15 cellular contexts compared by ENCODE assay signal in genomic region chr14:76985021-76985420, GRCh38. TPM values are rescaled to one million over a fixed set of nuclear protein-coding genes. Genes with fewer than 3 reads are reported as not detected.
DNase-seq lines count a peak whose midpoint lies in the region; ATAC-seq and TF ChIP-seq lines count a peak whose summit lies in the region.
"Had no signal": no experiment of that assay in that cellular context is flagged by ENCODE, and none has a peak within 500 bp of the region (broad histone marks: within the 10 kb centered on the region; RNA-seq: fewer than 3 reads in every experiment).

No MANE protein-coding gene starts in this region.

- peaks cover 31 to 53% (median 44%) of the 10 kb centered on the region in 10 experiments for H3K4me1 ChIP-seq in BLaER1 treated with 17β-estradiol and CSF1 and Interleukin-3, amounts not matched to agents 10 nM and 100 nM
- H3K4me1 ChIP-seq: uterus had no signal

- H3K4me3 ChIP-seq in BLaER1 treated with 17β-estradiol and CSF1 and Interleukin-3, amounts not matched to agents 10 nM and 100 nM: no peak overlapping the region
- no peak overlapping the region for H3K4me3 ChIP-seq in foreskin fibroblast (ENCODE audit: low read depth in 1 of 2, low read length in 2 of 2)
- H3K4me3 ChIP-seq: K562, skin epidermis, uterus had no signal

- H3K27me3 Mint-ChIP-seq in osteocyte (ENCODE audit: unreplicated experiment): no peaks in the 10 kb centered on the region
- H3K27me3 Mint-ChIP-seq: activated B cell treated with CpG ODN at 0.5 μM for 24 hours had no signal

- H3K27ac ChIP-seq in BLaER1 treated with 17β-estradiol and CSF1 and Interleukin-3, amounts not matched to agents 10 nM and 100 nM: no peak overlapping the region; a peak in 1 of 22 replicates
- H3K27ac ChIP-seq: neutrophil, uterus had no signal

- H3K27ac Mint-ChIP-seq in osteocyte (ENCODE audit: unreplicated experiment): peak overlapping the region; percentile 92
- H3K27ac Mint-ChIP-seq: activated B cell treated with CpG ODN at 0.5 μM for 24 hours had no signal

- H3K9me3 Mint-ChIP-seq in osteocyte (ENCODE audit: unreplicated experiment): peaks cover 7% of the 10 kb centered on the region

- H3K9ac ChIP-seq in BLaER1 treated with 17β-estradiol and CSF1 and Interleukin-3, amounts not matched to agents 10 nM and 100 nM: peak overlapping the region in 4 of 11 experiments; percentile 19 to 39 (median 26); a peak in 4 of 22 replicates

- no peak for ATAC-seq in GM19328 (IDR thresholded peaks at IDR 0.05; ENCODE audit: unreplicated experiment)

- H3K4me1 Mint-ChIP-seq in osteocyte (ENCODE audit: unreplicated experiment): peaks cover 36% of the 10 kb centered on the region

- H3K27me3 ChIP-seq in BLaER1 treated with 17β-estradiol and CSF1 and Interleukin-3, amounts not matched to agents 10 nM and 100 nM: no peaks in the 10 kb centered on the region
- H3K27me3 ChIP-seq: neutrophil, uterus had no signal

- H3K36me3 ChIP-seq in BLaER1 treated with 17β-estradiol and CSF1 and Interleukin-3, amounts not matched to agents 10 nM and 100 nM: peaks cover 0 to 9% (median 0%) of the 10 kb centered on the region in 11 experiments; a peak in 2 of 22 replicates
- H3K36me3 ChIP-seq: neutrophil, uterus had no signal

- no peaks in the 10 kb centered on the region for H3K36me3 Mint-ChIP-seq in osteocyte (ENCODE audit: unreplicated experiment)

- DNase-seq in RPMI7951 (ENCODE audit: low read depth): peak; percentile 93
- DNase-seq in foreskin fibroblast: peak; percentile 76 to 91
- peak; percentile 93 for DNase-seq in osteocyte (ENCODE audit: extremely low spot score, unreplicated experiment)
- no peak for DNase-seq in medulla oblongata (ENCODE audit: extremely low spot score)
- no peak for DNase-seq in stimulated activated CD4-positive, alpha-beta T cell treated with anti-CD3 and anti-CD28 coated beads, Interleukin-12 subunit alpha, Interleukin-12 subunit beta, amount 100 ng/mL, for 4 hours
- DNase-seq in NCI-H1417 treated with DMSO at 0.1 percent for 48 hours (lab: John Stamatoyannopoulos, UW): no peak
- DNase-seq: activated B cell treated with CpG ODN at 0.5 μM for 24 hours; NCI-H774; stimulated activated naive CD4-positive, alpha-beta T cell treated with Interleukin-2 at 50 U/mL for 16 hours; uterus had no signal

- no peak overlapping the region for H3K4me3 Mint-ChIP-seq in osteocyte (ENCODE audit: unreplicated experiment)
- H3K4me3 Mint-ChIP-seq: activated B cell treated with CpG ODN at 0.5 μM for 24 hours had no signal

- H3K9me3 ChIP-seq in BLaER1 treated with 17β-estradiol and CSF1 and Interleukin-3, amounts not matched to agents 10 nM and 100 nM (replicated peaks in 1 of 11): peaks cover 15 to 26% (median 23%) of the 10 kb centered on the region in 11 experiments
- H3K9me3 ChIP-seq: neutrophil, uterus had no signal

- H3K4me2 ChIP-seq in BLaER1 treated with 17β-estradiol and CSF1 and Interleukin-3, amounts not matched to agents 10 nM and 100 nM: peak overlapping the region; percentile 57 to 87 (median 78)

- TF ChIP-seq CTCF in foreskin fibroblast (IDR thresholded peaks at IDR 0.05; ENCODE audit: low read depth, low read length) (no peak), osteocyte (IDR thresholded peaks at IDR 0.05) (no peak)

- no peaks in the 10 kb centered on the region for H4K20me1 ChIP-seq in BLaER1 treated with 17β-estradiol and CSF1 and Interleukin-3, amounts not matched to agents 10 nM and 100 nM

RNA-seq across cellular contexts. Expression of gene IRF2BPL, which starts 43.5 kb away (rescaled TPM):
- 16.6 and 23.2 TPM in 2 replicates for total RNA-seq in RPMI7951 (2014; rRNA removed; shearing (Covaris generic))
- 107 and 120 TPM in 2 replicates for total RNA-seq in osteocyte

Comparison
In these comparisons a context has a peak if more than half of its experiments do, and no peak if none do; other contexts are left out.
1. DNase-seq: peak in RPMI7951 (single experiment), foreskin fibroblast (2 of 2) and osteocyte (single experiment); none in medulla oblongata (single experiment), stimulated activated CD4-positive, alpha-beta T cell treated with anti-CD3 and anti-CD28 coated beads, Interleukin-12 subunit alpha, Interleukin-12 subunit beta, amount 100 ng/mL, for 4 hours (single experiment) and NCI-H1417 treated with DMSO at 0.1 percent for 48 hours (single experiment).